In genomic region chr5:131634666-131634995, GRCh38 we compare ENCODE assay signal across 8 cellular contexts. TPM values are rescaled to one million over a fixed set of nuclear protein-coding genes. Genes with fewer than 3 reads are reported as not detected.
DNase-seq lines count a peak whose midpoint lies in the region; ATAC-seq and TF ChIP-seq lines count a peak whose summit lies in the region.

No MANE protein-coding gene starts in this region.

- no peaks in the 10 kb centered on the region for H3K9me3 ChIP-seq in HUES64 (ENCODE audit: insufficient read depth, low read depth, low read length)
- no peaks in the 10 kb centered on the region for H3K9me3 ChIP-seq in mammary epithelial cell (replicated peaks; ENCODE audit: insufficient read depth, low read length)

- intact Hi-C loops in mammary epithelial cell (cut with micrococcal nuclease), result no loop called here

- in situ Hi-C loops in mammary epithelial cell (cut with MboI; ENCODE audit: low sequenced_read_pairs in 2 of 2), result no loop called here

- peak overlapping the region; percentile 85 for H3K9ac ChIP-seq in HUES64 (ENCODE audit: low read depth, low read length)
- peak overlapping the region; percentile 92 for H3K9ac ChIP-seq in mammary epithelial cell (ENCODE audit: insufficient read depth, low read length)

- H3K9me3 Mint-ChIP-seq in T-helper 1 cell treated with Interleukin-12 subunit alpha and Interleukin-12 subunit beta and Interleukin-4 antibody, amounts not matched to agents 30 μg/mL and 1 μg/mL, for 36 hours, result no peaks in the 10 kb centered on the region

- peak overlapping the region; percentile 96 for H3K4me3 Mint-ChIP-seq in T-helper 1 cell treated with Interleukin-12 subunit alpha and Interleukin-12 subunit beta and Interleukin-4 antibody, amounts not matched to agents 30 μg/mL and 1 μg/mL, for 36 hours

- peak; percentile 28 for ATAC-seq in GM21526 (IDR thresholded peaks at IDR 0.05; ENCODE audit: low FRiP score, unreplicated experiment)

- DNase-seq in Daoy (ENCODE audit: low read depth) (peak; percentile 71), mammary epithelial cell (peak; percentile 54), kidney epithelial cell (ENCODE audit: low read depth) (no peak), NCI-H187 treated with DMSO at 0.1 percent for 48 hours (lab: John Stamatoyannopoulos, UW) (no peak)
- peak; percentile 47 to 54 for DNase-seq in stimulated activated CD4-positive, alpha-beta T cell treated with anti-CD3 and anti-CD28 coated beads, Interleukin-2, amount 100 ng/mL, for 48 hours

- H4K20me1 ChIP-seq in mammary epithelial cell (ENCODE audit: insufficient read depth, low read length), result no peaks in the 10 kb centered on the region

- peak overlapping the region; percentile 95 for H2AFZ ChIP-seq in mammary epithelial cell (ENCODE audit: low read depth, low read length)

- H3K27me3 Mint-ChIP-seq in T-helper 1 cell treated with Interleukin-12 subunit alpha and Interleukin-12 subunit beta and Interleukin-4 antibody, amounts not matched to agents 30 μg/mL and 1 μg/mL, for 36 hours (ENCODE audit: low read depth), result no peaks in the 10 kb centered on the region

- H3K79me2 ChIP-seq in mammary epithelial cell (ENCODE audit: insufficient read depth, low read length), result peaks cover 54% of the 10 kb centered on the region

- H3K36me3 Mint-ChIP-seq in T-helper 1 cell treated with Interleukin-12 subunit alpha and Interleukin-12 subunit beta and Interleukin-4 antibody, amounts not matched to agents 30 μg/mL and 1 μg/mL, for 36 hours (ENCODE audit: low read depth), result peaks cover 5% of the 10 kb centered on the region

- peak overlapping the region; percentile 97 for H3K27ac Mint-ChIP-seq in T-helper 1 cell treated with Interleukin-12 subunit alpha and Interleukin-12 subunit beta and Interleukin-4 antibody, amounts not matched to agents 30 μg/mL and 1 μg/mL, for 36 hours

- 1% methylated on average over 21 of the region's 21 CpGs for WGBS in HUES64
- 0% methylated on average over 15 of the region's 21 CpGs for WGBS in mammary epithelial cell (ENCODE audit: low coverage, missing lambda C conversion rate)

- H3K27ac ChIP-seq in HUES64 (ENCODE audit: low read depth, low read length), result peak overlapping the region; percentile 84
- H3K27ac ChIP-seq in mammary epithelial cell (ENCODE audit: insufficient read depth, low read depth, low read length), result peak overlapping the region; percentile 97

- H3K36me3 ChIP-seq in HUES64 (ENCODE audit: insufficient read depth, low read length) (no peaks in the 10 kb centered on the region), mammary epithelial cell (ENCODE audit: insufficient read depth, low read length) (no peaks in the 10 kb centered on the region), kidney epithelial cell (ENCODE audit: control insufficient read depth, insufficient read depth, low read length) (no peaks in the 10 kb centered on the region)

- BruUV-seq in mammary epithelial cell (replicated peaks; lab: Mats Ljungman, UMichigan), result TSS peak; percentile 59

- CTCF ChIA-PET in mammary epithelial cell (lab: Charles Lee; ENCODE audit: low non-redundant PET), result no interaction called here

- TF ChIP-seq CTCF in mammary epithelial cell (conservative IDR thresholded peaks at IDR 0.05 in 1 of 2, IDR thresholded peaks at IDR 0.05 in 1 of 2; ENCODE audit: extremely low read depth in 1 of 2, insufficient read depth in 1 of 2, low read depth in 1 of 2, low read length in 2 of 2) (peak in 1 of 2 donors; percentile 13), kidney epithelial cell (IDR thresholded peaks at IDR 0.05; ENCODE audit: insufficient read depth, low read length, poor library complexity, severe bottlenecking) (peak; percentile 10)

- H3K4me3 ChIP-seq in HUES64 (ENCODE audit: low read length) (peak overlapping the region; percentile 86), mammary epithelial cell (replicated peaks in 1 of 3; ENCODE audit: insufficient read depth in 1 of 3, low read depth in 2 of 3, low read length in 3 of 3) (peak overlapping the region; percentile 77 to 88 (median 81)), kidney epithelial cell (ENCODE audit: low read depth, low read length) (peak overlapping the region; percentile 89)

- dilution Hi-C loops in mammary epithelial cell (cut with HindIII; ENCODE audit: low sequenced_read_pairs), result no loop called here

- H3K4me1 Mint-ChIP-seq in T-helper 1 cell treated with Interleukin-12 subunit alpha and Interleukin-12 subunit beta and Interleukin-4 antibody, amounts not matched to agents 30 μg/mL and 1 μg/mL, for 36 hours (ENCODE audit: low read depth), result peaks cover 22% of the 10 kb centered on the region

- H3K4me1 ChIP-seq in HUES64 (ENCODE audit: insufficient read depth, low read length) (peaks cover 18% of the 10 kb centered on the region), mammary epithelial cell (ENCODE audit: insufficient read depth, low read length) (peaks cover 28% of the 10 kb centered on the region)

- no peaks in the 10 kb centered on the region for H3K27me3 ChIP-seq in HUES64 (ENCODE audit: insufficient read depth, low read length)
- H3K27me3 ChIP-seq in mammary epithelial cell (ENCODE audit: insufficient read depth, low read length), result no peaks in the 10 kb centered on the region
- H3K27me3 ChIP-seq in kidney epithelial cell (ENCODE audit: control insufficient read depth, insufficient read depth, low read length), result no peaks in the 10 kb centered on the region

- H3K4me2 ChIP-seq in mammary epithelial cell (ENCODE audit: insufficient read depth, low read depth, low read length), result peak overlapping the region; percentile 71

RNA-seq across cellular contexts. Expression of gene RAPGEF6, which starts 0.4 kb away (rescaled TPM):
- 9.7 and 18.5 TPM in 2 replicates for total RNA-seq in Daoy (2014; rRNA removed; shearing (Covaris generic))
- polyA plus RNA-seq in HUES64 (2013, experiment 1 of 2), result 7.0 TPM
- polyA plus RNA-seq in HUES64 (2013, experiment 2 of 2), result 6.8 TPM
- total RNA-seq in mammary epithelial cell (10 to 100 TPM; 14.4 to 14.8 TPM), kidney epithelial cell (10.0 TPM in 2 replicates)
- polyA plus RNA-seq in mammary epithelial cell, result 5.6 TPM
- 45.4 TPM for polyA minus RNA-seq in mammary epithelial cell

Comparison
In these comparisons a context has a peak if more than half of its experiments do, and no peak if none do; other contexts are left out.
1. DNase-seq: peak in Daoy (single experiment), mammary epithelial cell (single experiment) and stimulated activated CD4-positive, alpha-beta T cell treated with anti-CD3 and anti-CD28 coated beads, Interleukin-2, amount 100 ng/mL, for 48 hours (2 of 2); none in kidney epithelial cell (single experiment) and NCI-H187 treated with DMSO at 0.1 percent for 48 hours (single experiment).
2. Peak in every context shown above with its lines, with median percentiles within 50 percentile points of each other: H3K4me3 ChIP-seq.